In the genomic region with DNA sequence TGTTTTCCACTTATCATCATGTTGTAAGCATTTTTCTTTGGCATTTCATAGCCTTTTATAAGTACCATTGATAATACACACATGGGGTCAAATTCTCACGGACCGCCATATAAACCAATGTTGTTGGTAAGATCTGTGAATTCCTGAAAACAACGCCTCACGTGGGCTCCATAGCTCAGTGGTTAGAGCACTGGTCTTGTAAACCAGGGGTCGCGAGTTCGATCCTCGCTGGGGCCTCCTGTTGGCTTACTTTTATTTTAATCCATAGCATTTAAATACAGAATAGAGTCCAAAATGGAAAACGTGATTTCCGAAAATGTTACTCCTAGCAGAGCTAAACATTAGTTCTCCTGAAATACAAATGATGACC, we compare ENCODE assay signal across 8 cellular contexts.
DNase-seq lines count a peak whose midpoint lies in the region; ATAC-seq, FAIRE-seq and TF ChIP-seq lines count a peak whose summit lies in the region.

No MANE protein-coding gene starts in this region.

- DNase-seq in GM12891 (ENCODE audit: insufficient read length, low spot score) (no peak), NCI-H2227 (lab: John Stamatoyannopoulos, UW; ENCODE audit: unreplicated experiment) (peak; percentile 88), dermis microvascular lymphatic vessel endothelial cell (ENCODE audit: low read depth in 2 of 2) (peak; percentile 72 to 80), lung microvascular endothelial cell (ENCODE audit: low read depth in 2 of 2) (peak; percentile 76 to 80)
- peak; percentile 69 for DNase-seq in activated CD4-positive, alpha-beta T cell treated with anti-CD3 and anti-CD28 coated beads, Interleukin-2, amount 50 U/mL, for 1 hour
- peak; percentile 43 for DNase-seq in stimulated activated CD8-positive, alpha-beta memory T cell treated with anti-CD3 and anti-CD28 coated beads, Interleukin-12 subunit alpha, Interleukin-12 subunit beta, amount 100 ng/mL, for 1 hour (ENCODE audit: low read depth)

- FAIRE-seq in GM12891 (lab: Jason Lieb, UNC), result no peak

- peak; percentile 31 for ATAC-seq in HG02870 (IDR thresholded peaks at IDR 0.05; ENCODE audit: unreplicated experiment)
- no peak for ATAC-seq in GM19324 (IDR thresholded peaks at IDR 0.05; ENCODE audit: low FRiP score, unreplicated experiment)

- no peak for TF ChIP-seq POLR2A in GM12891 (IDR thresholded peaks at IDR 0.05; ENCODE audit: low read depth, low read length)

TF ChIP-seq in GM12891, 5 proteins besides CTCF, POLR2A, EP300 and RAD21:
- TF ChIP-seq PAX5 (IDR thresholded peaks at IDR 0.05; ENCODE audit: insufficient read depth, low read length, severe bottlenecking) (no peak), POLR2AphosphoS5 (IDR thresholded peaks at IDR 0.05; ENCODE audit: low read depth, low read length) (no peak), TAF1 (IDR thresholded peaks at IDR 0.05; ENCODE audit: low read depth, low read length) (no peak), POU2F2 (IDR thresholded peaks at IDR 0.05; ENCODE audit: low read depth, low read length) (0 out of 2 replicates have a peak, but pooled peaks have one; percentile 30), SPI1 (IDR thresholded peaks at IDR 0.05; ENCODE audit: low read depth, low read length) (no peak)
